In genomic region chr15:32716960-32717289, GRCh38 we compare ENCODE assay signal across 1 cellular context.
TF ChIP-seq lines count a peak whose summit lies in the region.

No MANE protein-coding gene starts in this region.

TF ChIP-seq in endothelial cell of umbilical vein, 7 proteins besides CTCF, POLR2A, EP300 and RAD21:
- TF ChIP-seq POLR2AphosphoS5 (IDR thresholded peaks at IDR 0.05; ENCODE audit: insufficient read depth, low read depth, low read length) (no peak), JUN (IDR thresholded peaks at IDR 0.05; ENCODE audit: borderline replicate concordance, insufficient read depth, insufficient read length, low read depth) (no peak), EZH2 (IDR thresholded peaks at IDR 0.05; ENCODE audit: borderline replicate concordance, low read depth, low read length, severe bottlenecking) (peak; percentile 43), MAX (IDR thresholded peaks at IDR 0.05; ENCODE audit: insufficient read depth, insufficient read length) (no peak)
